Comparison of ENCODE assay signal across 26 cellular contexts in genomic region chr1:115118596-115118995, GRCh38.
"Had no signal": no experiment of that assay in that cellular context is flagged by ENCODE, and none has a peak within 500 bp of the region (broad histone marks: within the 10 kb centered on the region; RNA-seq: fewer than 3 reads in every experiment).

No MANE protein-coding gene starts in this region.

- H3K9me3 Mint-ChIP-seq: natural killer cell had no signal

- H3K4me1 ChIP-seq: lower lobe of right lung, psoas muscle, uterus had no signal

- H3K9me3 ChIP-seq: ascending aorta, ovary, psoas muscle, thoracic aorta had no signal

- H3K36me3 ChIP-seq: ascending aorta, esophagus squamous epithelium, lower lobe of right lung, ovary, thoracic aorta, uterus had no signal

- H3K36me3 Mint-ChIP-seq: stimulated activated effector memory CD8-positive, alpha-beta T cell treated with anti-CD3 and anti-CD28 coated beads, Interleukin-12 subunit alpha, Interleukin-12 subunit beta, amount 100 ng/mL, for 72 hours had no signal

- H3K4me3 Mint-ChIP-seq: activated T-cell treated with anti-CD3 and anti-CD28 coated beads, Interleukin-2, amount 50 U/mL, for 72 hours; dendritic cell treated with granulocyte-macrophage colony-stimulating factor and Interleukin-4, amounts not matched to agents 40 ng/mL and 50 ng/mL, for 4 days; natural killer cell; stimulated activated effector memory CD8-positive, alpha-beta T cell treated with anti-CD3 and anti-CD28 coated beads, Interleukin-12 subunit alpha, Interleukin-12 subunit beta, amount 100 ng/mL, for 72 hours had no signal

- H3K4me1 Mint-ChIP-seq: natural killer cell; stimulated activated effector memory CD8-positive, alpha-beta T cell treated with anti-CD3 and anti-CD28 coated beads, Interleukin-12 subunit alpha, Interleukin-12 subunit beta, amount 100 ng/mL, for 72 hours had no signal

- H3K27ac ChIP-seq: ascending aorta, esophagus squamous epithelium, lower lobe of right lung, ovary, psoas muscle, skin epidermis, thoracic aorta, uterus had no signal

- H3K4me3 ChIP-seq: ascending aorta, esophagus squamous epithelium, lower lobe of right lung, ovary, psoas muscle, skin epidermis, thoracic aorta, uterus had no signal

- H3K27me3 ChIP-seq: ascending aorta, ovary, uterus had no signal

- ATAC-seq: activated T-cell treated with anti-CD3 and anti-CD28 coated beads, Interleukin-2, amount 50 U/mL, for 72 hours; natural killer cell; psoas muscle; right cardiac atrium; stimulated activated effector memory CD8-positive, alpha-beta T cell treated with anti-CD3 and anti-CD28 coated beads, Interleukin-12 subunit alpha, Interleukin-12 subunit beta, amount 100 ng/mL, for 72 hours had no signal

- H3K27ac Mint-ChIP-seq: activated T-cell treated with anti-CD3 and anti-CD28 coated beads, Interleukin-2, amount 50 U/mL, for 72 hours; dendritic cell treated with granulocyte-macrophage colony-stimulating factor and Interleukin-4, amounts not matched to agents 40 ng/mL and 50 ng/mL, for 4 days; natural killer cell; stimulated activated effector memory CD8-positive, alpha-beta T cell treated with anti-CD3 and anti-CD28 coated beads, Interleukin-12 subunit alpha, Interleukin-12 subunit beta, amount 100 ng/mL, for 72 hours had no signal

- DNase-seq: activated CD4-positive, alpha-beta T cell treated with anti-CD3 and anti-CD28 coated beads, Interleukin-2, amount 50 U/mL, for 1 hour; activated CD4-positive, CD25-positive, alpha-beta regulatory T cell treated with anti-CD3 and anti-CD28 coated beads, Interleukin-2, amount 50 U/mL, for 72 hours; activated CD8-positive, alpha-beta memory T cell treated with anti-CD3 and anti-CD28 coated beads for 24 hours; activated CD8-positive, alpha-beta memory T cell treated with anti-CD3 and anti-CD28 coated beads, Interleukin-2, amount 50 U/mL, for 48 hours; activated effector memory CD4-positive, alpha-beta T cell treated with anti-CD3 and anti-CD28 coated beads, Interleukin-2, amount 50 U/mL, for 16 hours; activated naive CD4-positive, alpha-beta T cell treated with anti-CD3 and anti-CD28 coated beads, Interleukin-2, amount 50 U/mL, for 16 hours; activated T-cell treated with anti-CD3 and anti-CD28 coated beads, Interleukin-2, amount 50 U/mL, for 72 hours; effector CD8-positive, alpha-beta T cell; esophagus squamous epithelium; glutamatergic neuron; hippocampal formation; islet precursor cell; lower lobe of right lung; natural killer cell; ovary; psoas muscle; right cardiac atrium; stimulated activated CD4-positive, alpha-beta T cell treated with anti-CD3 and anti-CD28 coated beads, Interleukin-2, amount 100 ng/mL, for 48 hours; T-helper 1 cell; T-helper 9 cell; uterus had no signal
